15 cellular contexts compared by ENCODE assay signal in the genomic region with DNA sequence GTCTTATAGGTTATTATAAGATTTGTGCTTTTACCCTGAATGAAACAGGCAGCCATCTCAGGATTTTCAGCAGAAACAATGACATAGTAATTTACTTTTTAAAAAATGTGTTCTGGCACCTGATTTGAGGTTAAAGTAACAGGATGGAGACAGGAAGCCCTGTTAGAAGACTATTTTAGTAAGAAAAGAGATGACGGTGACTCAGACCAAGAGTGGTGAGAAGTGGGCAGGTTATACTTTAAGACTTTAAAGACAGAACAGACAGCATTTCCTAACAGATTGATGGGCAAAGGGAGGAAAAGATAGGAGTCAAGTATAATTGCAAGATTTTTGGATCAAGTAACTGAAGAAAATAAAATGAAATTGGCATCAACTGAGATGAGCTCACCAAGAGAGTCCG.
A peak's percentile ranks its signal among the peaks of the same experiment; 100 is the strongest.
DNase-seq lines count a peak whose midpoint lies in the region; ATAC-seq and TF ChIP-seq lines count a peak whose summit lies in the region.
"Had no signal": no experiment of that assay in that cellular context is flagged by ENCODE, and none has a peak within 500 bp of the region (broad histone marks: within the 10 kb centered on the region; RNA-seq: fewer than 3 reads in every experiment).

No MANE protein-coding gene starts in this region.

- H3K9me3 Mint-ChIP-seq in activated naive CD8-positive, alpha-beta T cell treated with anti-CD3 and anti-CD28 coated beads, Interleukin-2, amount 10 ng/mL, durations not matched to agents 7 days and 5 days: no peaks in the 10 kb centered on the region
- no peaks in the 10 kb centered on the region for H3K9me3 Mint-ChIP-seq in activated naive CD8-positive, alpha-beta T cell treated with anti-CD3 and anti-CD28 coated beads for 36 hours

- H3K27me3 Mint-ChIP-seq in activated naive CD8-positive, alpha-beta T cell treated with anti-CD3 and anti-CD28 coated beads, Interleukin-2, amount 10 ng/mL, durations not matched to agents 7 days and 5 days: peaks cover 2% of the 10 kb centered on the region
- no peaks in the 10 kb centered on the region for H3K27me3 Mint-ChIP-seq in activated naive CD8-positive, alpha-beta T cell treated with anti-CD3 and anti-CD28 coated beads for 36 hours

- H3K27ac ChIP-seq in ascending aorta: no peak overlapping the region
- H3K27ac ChIP-seq: gastrocnemius medialis, right lobe of liver, thyroid gland had no signal

- H3K36me3 ChIP-seq in ascending aorta: no peaks in the 10 kb centered on the region
- H3K36me3 ChIP-seq: gastrocnemius medialis, right lobe of liver, thyroid gland had no signal

- TF ChIP-seq CTCF in ascending aorta (IDR thresholded peaks at IDR 0.05): no peak

- ATAC-seq in activated naive CD8-positive, alpha-beta T cell treated with anti-CD3 and anti-CD28 coated beads, Interleukin-2, amount 10 ng/mL, durations not matched to agents 7 days and 5 days (ENCODE audit: low read depth): peak; percentile 79
- peak; percentile 92 for ATAC-seq in GM21723 (IDR thresholded peaks at IDR 0.05; ENCODE audit: unreplicated experiment)
- peak; percentile 93 for ATAC-seq in HG03175 (IDR thresholded peaks at IDR 0.05; ENCODE audit: unreplicated experiment)
- ATAC-seq: gastrocnemius medialis; naive thymus-derived CD4-positive, alpha-beta T cell; right lobe of liver had no signal

- H3K27me3 ChIP-seq in ascending aorta: no peaks in the 10 kb centered on the region
- H3K27me3 ChIP-seq: gastrocnemius medialis, right lobe of liver, thyroid gland had no signal

- H3K9me3 ChIP-seq in ascending aorta: no peaks in the 10 kb centered on the region
- H3K9me3 ChIP-seq: gastrocnemius medialis, right lobe of liver, thyroid gland had no signal

- no peaks in the 10 kb centered on the region for H3K4me1 ChIP-seq in ascending aorta
- H3K4me1 ChIP-seq: gastrocnemius medialis, right lobe of liver, thyroid gland had no signal

- intact Hi-C loops in ascending aorta (cut with DNase I): no loop called here

- POLR2A ChIA-PET in activated naive CD8-positive, alpha-beta T cell treated with anti-CD3 and anti-CD28 coated beads, Interleukin-2, amount 10 ng/mL, durations not matched to agents 7 days and 5 days (lab: Charles Lee): no interaction called here

- DNase-seq in activated naive CD8-positive, alpha-beta T cell treated with anti-CD3 and anti-CD28 coated beads, Interleukin-2, amount 10 ng/mL, durations not matched to agents 7 days and 5 days: no peak
- DNase-seq in activated naive CD8-positive, alpha-beta T cell treated with anti-CD3 and anti-CD28 coated beads for 36 hours: no peak
- DNase-seq in NCI-H2171 treated with DMSO at 0.1 percent for 48 hours (lab: John Stamatoyannopoulos, UW) (no peak), ascending aorta (ENCODE audit: low spot score in 2 of 2) (no peak)
- no peak for DNase-seq in activated effector memory CD4-positive, alpha-beta T cell treated with anti-CD3 and anti-CD28 coated beads, Interleukin-2, amount 50 U/mL, for 16 hours
- DNase-seq in activated CD4-positive, alpha-beta T cell treated with anti-CD3 and anti-CD28 coated beads for 4 hours: no peak
- DNase-seq: effector CD4-positive, alpha-beta T cell; gastrocnemius medialis; left cardiac atrium; naive thymus-derived CD4-positive, alpha-beta T cell; NCI-H524 treated with DMSO at 0.1 percent for 48 hours; right lobe of liver; thyroid gland had no signal

- no peak overlapping the region for H3K4me3 ChIP-seq in ascending aorta
- H3K4me3 ChIP-seq: gastrocnemius medialis, right lobe of liver, thyroid gland had no signal

- no peaks in the 10 kb centered on the region for H3K36me3 Mint-ChIP-seq in activated naive CD8-positive, alpha-beta T cell treated with anti-CD3 and anti-CD28 coated beads, Interleukin-2, amount 10 ng/mL, durations not matched to agents 7 days and 5 days
- H3K36me3 Mint-ChIP-seq in activated naive CD8-positive, alpha-beta T cell treated with anti-CD3 and anti-CD28 coated beads for 36 hours: no peaks in the 10 kb centered on the region
- H3K36me3 Mint-ChIP-seq: naive thymus-derived CD4-positive, alpha-beta T cell had no signal

- H3K27ac Mint-ChIP-seq in activated naive CD8-positive, alpha-beta T cell treated with anti-CD3 and anti-CD28 coated beads, Interleukin-2, amount 10 ng/mL, durations not matched to agents 7 days and 5 days: no peak overlapping the region
- no peak overlapping the region for H3K27ac Mint-ChIP-seq in activated naive CD8-positive, alpha-beta T cell treated with anti-CD3 and anti-CD28 coated beads for 36 hours
- H3K27ac Mint-ChIP-seq: naive thymus-derived CD4-positive, alpha-beta T cell had no signal

- H3K4me1 Mint-ChIP-seq in activated naive CD8-positive, alpha-beta T cell treated with anti-CD3 and anti-CD28 coated beads, Interleukin-2, amount 10 ng/mL, durations not matched to agents 7 days and 5 days: peaks cover 10% of the 10 kb centered on the region
- H3K4me1 Mint-ChIP-seq in activated naive CD8-positive, alpha-beta T cell treated with anti-CD3 and anti-CD28 coated beads for 36 hours: peaks cover 4% of the 10 kb centered on the region

- H3K4me3 Mint-ChIP-seq in activated naive CD8-positive, alpha-beta T cell treated with anti-CD3 and anti-CD28 coated beads, Interleukin-2, amount 10 ng/mL, durations not matched to agents 7 days and 5 days: no peak overlapping the region
- H3K4me3 Mint-ChIP-seq in activated naive CD8-positive, alpha-beta T cell treated with anti-CD3 and anti-CD28 coated beads for 36 hours: no peak overlapping the region
- H3K4me3 Mint-ChIP-seq: naive thymus-derived CD4-positive, alpha-beta T cell had no signal
